8 cellular contexts compared by ENCODE assay signal in the genomic region with DNA sequence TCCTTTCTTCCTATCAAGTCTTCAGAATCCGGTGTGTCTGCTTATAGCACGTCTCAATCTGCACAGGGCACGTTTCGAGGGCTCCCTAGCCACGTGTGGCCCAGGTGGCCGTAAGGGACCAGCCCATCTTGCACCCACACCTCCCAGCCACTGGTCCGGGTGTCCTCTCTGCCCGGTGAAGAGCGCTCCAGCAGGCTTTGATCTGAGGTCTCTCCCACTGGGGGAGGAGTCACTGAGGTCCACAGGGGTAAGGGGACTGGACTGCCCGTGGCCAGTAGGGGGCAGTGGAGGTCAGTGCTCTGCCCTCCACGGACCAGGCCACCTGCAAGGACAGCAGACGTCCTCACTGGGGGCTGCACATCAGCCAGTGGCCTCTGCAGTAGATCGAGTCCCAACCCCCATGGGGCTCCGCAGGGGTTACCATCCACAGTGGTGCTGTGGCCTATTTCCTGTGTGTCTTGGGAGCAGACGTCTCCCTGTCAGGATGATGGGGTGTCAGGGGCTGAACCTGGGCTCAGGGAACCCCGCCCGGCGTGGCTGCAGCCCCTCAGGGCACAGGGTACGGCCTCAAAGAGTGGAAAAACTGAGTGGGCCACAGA.
DNase-seq lines count a peak whose midpoint lies in the region; ATAC-seq and TF ChIP-seq lines count a peak whose summit lies in the region.

No MANE protein-coding gene starts in this region.

- peak; percentile 80 for DNase-seq in AG20443 (ENCODE audit: low spot score)
- peak; percentile 84 for DNase-seq in GM13976 (ENCODE audit: low spot score)
- DNase-seq in NCI-H748 treated with DMSO at 0.1 percent for 48 hours (lab: John Stamatoyannopoulos, UW), result peak; percentile 17
- DNase-seq in activated CD8-positive, alpha-beta memory T cell treated with anti-CD3 and anti-CD28 coated beads, Interleukin-2, amount 50 U/mL, for 48 hours, result peak; percentile 81
- no peak for DNase-seq in foreskin keratinocyte
- no peak for DNase-seq in osteocyte (ENCODE audit: extremely low spot score, unreplicated experiment)

- peaks cover 3% of the 10 kb centered on the region for H3K4me1 ChIP-seq in foreskin keratinocyte

- peaks cover 4% of the 10 kb centered on the region for H3K27me3 ChIP-seq in foreskin keratinocyte

- no peaks in the 10 kb centered on the region for H3K27me3 Mint-ChIP-seq in osteocyte (ENCODE audit: unreplicated experiment)

- TF ChIP-seq CTCF in GM13976 (IDR thresholded peaks at IDR 0.05; ENCODE audit: borderline replicate concordance, control extremely low read depth, extremely low read depth, insufficient read depth, missing control alignments), result peak; percentile 61
- peak; percentile 75 for TF ChIP-seq CTCF in foreskin keratinocyte (conservative IDR thresholded peaks at IDR 0.05)
- TF ChIP-seq CTCF in osteocyte (IDR thresholded peaks at IDR 0.05), result peak; percentile 89

- no peak overlapping the region for H3K4me3 Mint-ChIP-seq in osteocyte (ENCODE audit: unreplicated experiment)

- no peak overlapping the region for H3K27ac Mint-ChIP-seq in osteocyte (ENCODE audit: unreplicated experiment)

- H3K27ac ChIP-seq in foreskin keratinocyte, result no peak overlapping the region

- H3K36me3 Mint-ChIP-seq in osteocyte (ENCODE audit: unreplicated experiment), result no peaks in the 10 kb centered on the region

- no peaks in the 10 kb centered on the region for H3K9me3 Mint-ChIP-seq in osteocyte (ENCODE audit: unreplicated experiment)

- in situ Hi-C loops in GM13976 (cut with MboI; ENCODE audit: low sequenced_read_pairs, unreplicated experiment), result no loop called here

- ATAC-seq in foreskin keratinocyte, result peak; percentile 58
- no peak for ATAC-seq in GM21786 (IDR thresholded peaks at IDR 0.05; ENCODE audit: unreplicated experiment)
- ATAC-seq in HG03439 (IDR thresholded peaks at IDR 0.05; ENCODE audit: unreplicated experiment), result no peak

- H3K4me1 Mint-ChIP-seq in osteocyte (ENCODE audit: unreplicated experiment), result peaks cover 59% of the 10 kb centered on the region

Comparison
In these comparisons a context has a peak if more than half of its experiments do, and no peak if none do; other contexts are left out.
1. DNase-seq: peak in AG20443 (single experiment), GM13976 (single experiment), NCI-H748 treated with DMSO at 0.1 percent for 48 hours (single experiment) and activated CD8-positive, alpha-beta memory T cell treated with anti-CD3 and anti-CD28 coated beads, Interleukin-2, amount 50 U/mL, for 48 hours (single experiment); none in foreskin keratinocyte (0 of 2) and osteocyte (single experiment).
2. Peak in every context shown above with its lines, with median percentiles within 50 percentile points of each other: CTCF ChIP-seq.